ENCODE assay signal across 25 cellular contexts in genomic region chr22:48406161-48406560, GRCh38.
"Had no signal": no experiment of that assay in that cellular context is flagged by ENCODE, and none has a peak within 500 bp of the region (broad histone marks: within the 10 kb centered on the region; RNA-seq: fewer than 3 reads in every experiment).

No MANE protein-coding gene starts in this region.

- DNase-seq: colonic mucosa; cortex of kidney; dermis blood vessel endothelial cell; effector CD4-positive, alpha-beta T cell; effector CD8-positive, alpha-beta T cell; effector memory CD4-positive, alpha-beta T cell; effector memory CD8-positive, alpha-beta T cell; endodermal cell; erythroblast; esophagus squamous epithelium; foreskin fibroblast; foreskin keratinocyte; foreskin melanocyte; gastrocnemius medialis; glutamatergic neuron; heart left ventricle had no signal

- ATAC-seq: effector memory CD8-positive, alpha-beta T cell; esophagus mucosa; foreskin keratinocyte; gastrocnemius medialis; gastroesophageal sphincter; heart left ventricle had no signal

- FAIRE-seq: colon, endometrium, endothelial cell of umbilical vein had no signal

- H3K9me3 ChIP-seq: colonic mucosa, esophagus squamous epithelium, gastrocnemius medialis had no signal

- H3K4me3 ChIP-seq: colonic mucosa, coronary artery, dorsolateral prefrontal cortex, esophagus muscularis mucosa, esophagus squamous epithelium, gastrocnemius medialis, gastroesophageal sphincter, heart left ventricle had no signal

- H3K4me1 ChIP-seq: colonic mucosa, esophagus muscularis mucosa, esophagus squamous epithelium, foreskin keratinocyte, gastrocnemius medialis, gastroesophageal sphincter, heart left ventricle had no signal

- H3K27me3 ChIP-seq: colonic mucosa, foreskin keratinocyte, gastrocnemius medialis had no signal

- H3K27ac ChIP-seq: colonic mucosa, coronary artery, epithelial cell of prostate, esophagus muscularis mucosa, esophagus squamous epithelium, foreskin keratinocyte, gastrocnemius medialis, gastroesophageal sphincter, heart left ventricle had no signal

- H3K36me3 ChIP-seq: colonic mucosa, esophagus muscularis mucosa, esophagus squamous epithelium, gastrocnemius medialis, gastroesophageal sphincter, heart left ventricle had no signal
